Comparison of ENCODE assay signal across 1 cellular context in the genomic region with DNA sequence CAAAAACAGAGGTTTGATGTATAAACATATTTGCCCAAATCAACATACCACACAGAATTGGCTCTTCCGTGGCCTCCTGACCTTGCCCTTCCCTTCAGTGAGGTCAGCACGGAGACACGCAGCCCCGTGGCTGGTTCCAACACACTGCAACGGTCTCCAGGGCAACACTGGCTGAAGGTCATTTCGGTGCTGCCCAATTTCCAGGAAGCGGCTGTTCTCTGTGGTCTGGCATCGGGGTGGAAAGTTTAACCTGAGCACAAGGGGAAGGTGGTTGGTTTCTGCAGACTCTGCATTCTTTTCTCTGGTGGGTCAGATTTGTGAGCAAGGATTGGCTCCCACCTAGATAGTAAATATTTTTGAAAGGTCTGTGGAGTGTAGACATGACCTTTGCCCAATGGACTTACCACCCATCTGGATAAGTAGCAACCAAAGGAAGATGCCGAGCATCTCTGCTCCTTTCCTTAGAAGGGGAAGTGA.
TF ChIP-seq lines count a peak whose summit lies in the region.

No MANE protein-coding gene starts in this region.

TF ChIP-seq in HepG2, 621 proteins besides CTCF, POLR2A, EP300 and RAD21 (continued from another document):
- TF ChIP-seq, protein P1, sequence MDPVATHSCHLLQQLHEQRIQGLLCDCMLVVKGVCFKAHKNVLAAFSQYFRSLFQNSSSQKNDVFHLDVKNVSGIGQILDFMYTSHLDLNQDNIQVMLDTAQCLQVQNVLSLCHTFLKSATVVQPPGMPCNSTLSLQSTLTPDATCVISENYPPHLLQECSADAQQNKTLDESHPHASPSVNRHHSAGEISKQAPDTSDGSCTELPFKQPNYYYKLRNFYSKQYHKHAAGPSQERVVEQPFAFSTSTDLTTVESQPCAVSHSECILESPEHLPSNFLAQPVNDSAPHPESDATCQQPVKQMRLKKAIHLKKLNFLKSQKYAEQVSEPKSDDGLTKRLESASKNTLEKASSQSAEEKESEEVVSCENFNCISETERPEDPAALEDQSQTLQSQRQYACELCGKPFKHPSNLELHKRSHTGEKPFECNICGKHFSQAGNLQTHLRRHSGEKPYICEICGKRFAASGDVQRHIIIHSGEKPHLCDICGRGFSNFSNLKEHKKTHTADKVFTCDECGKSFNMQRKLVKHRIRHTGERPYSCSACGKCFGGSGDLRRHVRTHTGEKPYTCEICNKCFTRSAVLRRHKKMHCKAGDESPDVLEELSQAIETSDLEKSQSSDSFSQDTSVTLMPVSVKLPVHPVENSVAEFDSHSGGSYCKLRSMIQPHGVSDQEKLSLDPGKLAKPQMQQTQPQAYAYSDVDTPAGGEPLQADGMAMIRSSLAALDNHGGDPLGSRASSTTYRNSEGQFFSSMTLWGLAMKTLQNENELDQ (CRISPR knock-in tag; IDR thresholded peaks at IDR 0.05; ENCODE audit: borderline replicate concordance) = no peak
- TF ChIP-seq HDAC1 (CRISPR knock-in tag; IDR thresholded peaks at IDR 0.05) (peak; percentile 53; the same call in 1 of the 2 replicates), RXRB (CRISPR knock-in tag; IDR thresholded peaks at IDR 0.05; ENCODE audit: borderline replicate concordance) (peak; percentile 82), SNRNP70 (IDR thresholded peaks at IDR 0.05; ENCODE audit: low read depth, low read length) (no peak), KLF12 (CRISPR knock-in tag; IDR thresholded peaks at IDR 0.05; ENCODE audit: borderline replicate concordance) (no peak), SOX13 (IDR thresholded peaks at IDR 0.05) (no peak), SOX13 (CRISPR knock-in tag; conservative IDR thresholded peaks at IDR 0.05 in 1 of 2, IDR thresholded peaks at IDR 0.05 in 1 of 2) (peak in 1 of 2 experiments; percentile 54; a peak in 1 of 4 replicates), ZNF24 (IDR thresholded peaks at IDR 0.05) (no peak), MED13 (CRISPR knock-in tag; IDR thresholded peaks at IDR 0.05) (no peak), ZNF530 (CRISPR knock-in tag; IDR thresholded peaks at IDR 0.05; ENCODE audit: low read depth) (no peak), ZNF207 (IDR thresholded peaks at IDR 0.05; ENCODE audit: borderline replicate concordance) (no peak), ETV6 (CRISPR knock-in tag; conservative IDR thresholded peaks at IDR 0.05) (no peak), HOXA5 (CRISPR knock-in tag; IDR thresholded peaks at IDR 0.05) (no peak), KAT8 (CRISPR knock-in tag; IDR thresholded peaks at IDR 0.05) (0 out of 2 replicates have a peak, but pooled peaks have one; percentile 20), SMARCE1 (IDR thresholded peaks at IDR 0.05; ENCODE audit: borderline replicate concordance) (no peak), ZNF274 (CRISPR knock-in tag; IDR thresholded peaks at IDR 0.05) (no peak), HNRNPK (IDR thresholded peaks at IDR 0.05; ENCODE audit: low read depth, low read length, poor library complexity, severe bottlenecking) (no peak), GABPB1 (CRISPR knock-in tag; IDR thresholded peaks at IDR 0.05) (0 out of 2 replicates have a peak, but pooled peaks have one; percentile 24), ZNF703 (CRISPR knock-in tag; IDR thresholded peaks at IDR 0.05; ENCODE audit: borderline replicate concordance) (no peak), ARNT2 (CRISPR knock-in tag; IDR thresholded peaks at IDR 0.05; ENCODE audit: low read depth) (no peak), ZNF749 (CRISPR knock-in tag; IDR thresholded peaks at IDR 0.05; ENCODE audit: borderline replicate concordance) (no peak), JUN (CRISPR knock-in tag; IDR thresholded peaks at IDR 0.05) (0 out of 2 replicates have a peak, but pooled peaks have one; percentile 55), U2AF1 (optimal IDR thresholded peaks at IDR 0.05; ENCODE audit: low read depth, low read length) (no peak), YEATS2 (CRISPR knock-in tag; IDR thresholded peaks at IDR 0.05; ENCODE audit: borderline replicate concordance) (no peak), NFKBIZ (CRISPR knock-in tag; IDR thresholded peaks at IDR 0.05) (no peak), SATB2 (CRISPR knock-in tag; IDR thresholded peaks at IDR 0.05) (no peak), SOX6 (IDR thresholded peaks at IDR 0.05) (no peak), SOX6 (CRISPR knock-in tag; IDR thresholded peaks at IDR 0.05) (peak; percentile 66), DNMT1 (CRISPR knock-in tag; IDR thresholded peaks at IDR 0.05) (no peak), FOXO1 (CRISPR knock-in tag; IDR thresholded peaks at IDR 0.05) (peak; percentile 29; the same call in 1 of the 2 replicates), ESRRA (CRISPR knock-in tag; IDR thresholded peaks at IDR 0.05; ENCODE audit: low read depth) (peak; percentile 72; the same call in 1 of the 2 replicates), AGO2 (optimal IDR thresholded peaks at IDR 0.05; ENCODE audit: low read depth, low read length) (no peak), MXD4 (CRISPR knock-in tag; IDR thresholded peaks at IDR 0.05) (no peak), THYN1 (CRISPR knock-in tag; IDR thresholded peaks at IDR 0.05; ENCODE audit: borderline replicate concordance, low read depth) (no peak), FIP1L1 (IDR thresholded peaks at IDR 0.05; ENCODE audit: borderline replicate concordance, insufficient read depth, low read depth, low read length) (no peak), ZNF776 (CRISPR knock-in tag; IDR thresholded peaks at IDR 0.05) (no peak)
- TF ChIP-seq, protein P2, sequence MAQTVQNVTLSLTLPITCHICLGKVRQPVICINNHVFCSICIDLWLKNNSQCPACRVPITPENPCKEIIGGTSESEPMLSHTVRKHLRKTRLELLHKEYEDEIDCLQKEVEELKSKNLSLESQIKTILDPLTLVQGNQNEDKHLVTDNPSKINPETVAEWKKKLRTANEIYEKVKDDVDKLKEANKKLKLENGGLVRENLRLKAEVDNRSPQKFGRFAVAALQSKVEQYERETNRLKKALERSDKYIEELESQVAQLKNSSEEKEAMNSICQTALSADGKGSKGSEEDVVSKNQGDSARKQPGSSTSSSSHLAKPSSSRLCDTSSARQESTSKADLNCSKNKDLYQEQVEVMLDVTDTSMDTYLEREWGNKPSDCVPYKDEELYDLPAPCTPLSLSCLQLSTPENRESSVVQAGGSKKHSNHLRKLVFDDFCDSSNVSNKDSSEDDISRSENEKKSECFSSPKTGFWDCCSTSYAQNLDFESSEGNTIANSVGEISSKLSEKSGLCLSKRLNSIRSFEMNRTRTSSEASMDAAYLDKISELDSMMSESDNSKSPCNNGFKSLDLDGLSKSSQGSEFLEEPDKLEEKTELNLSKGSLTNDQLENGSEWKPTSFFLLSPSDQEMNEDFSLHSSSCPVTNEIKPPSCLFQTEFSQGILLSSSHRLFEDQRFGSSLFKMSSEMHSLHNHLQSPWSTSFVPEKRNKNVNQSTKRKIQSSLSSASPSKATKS (CRISPR knock-in tag; IDR thresholded peaks at IDR 0.05) = no peak
- TF ChIP-seq, protein P3, sequence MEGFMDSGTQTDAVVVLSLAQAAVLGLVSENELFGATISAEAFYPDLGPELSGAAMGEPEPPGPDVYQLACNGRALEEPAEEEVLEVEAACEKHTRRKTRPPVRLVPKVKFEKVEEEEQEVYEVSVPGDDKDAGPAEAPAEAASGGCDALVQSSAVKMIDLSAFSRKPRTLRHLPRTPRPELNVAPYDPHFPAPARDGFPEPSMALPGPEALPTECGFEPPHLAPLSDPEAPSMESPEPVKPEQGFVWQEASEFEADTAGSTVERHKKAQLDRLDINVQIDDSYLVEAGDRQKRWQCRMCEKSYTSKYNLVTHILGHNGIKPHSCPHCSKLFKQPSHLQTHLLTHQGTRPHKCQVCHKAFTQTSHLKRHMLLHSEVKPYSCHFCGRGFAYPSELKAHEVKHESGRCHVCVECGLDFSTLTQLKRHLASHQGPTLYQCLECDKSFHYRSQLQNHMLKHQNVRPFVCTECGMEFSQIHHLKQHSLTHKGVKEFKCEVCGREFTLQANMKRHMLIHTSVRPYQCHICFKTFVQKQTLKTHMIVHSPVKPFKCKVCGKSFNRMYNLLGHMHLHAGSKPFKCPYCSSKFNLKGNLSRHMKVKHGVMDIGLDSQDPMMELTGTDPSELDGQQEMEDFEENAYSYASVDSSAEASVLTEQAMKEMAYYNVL (CRISPR knock-in tag; IDR thresholded peaks at IDR 0.05; ENCODE audit: borderline replicate concordance) = no peak
- TF ChIP-seq, protein P4, sequence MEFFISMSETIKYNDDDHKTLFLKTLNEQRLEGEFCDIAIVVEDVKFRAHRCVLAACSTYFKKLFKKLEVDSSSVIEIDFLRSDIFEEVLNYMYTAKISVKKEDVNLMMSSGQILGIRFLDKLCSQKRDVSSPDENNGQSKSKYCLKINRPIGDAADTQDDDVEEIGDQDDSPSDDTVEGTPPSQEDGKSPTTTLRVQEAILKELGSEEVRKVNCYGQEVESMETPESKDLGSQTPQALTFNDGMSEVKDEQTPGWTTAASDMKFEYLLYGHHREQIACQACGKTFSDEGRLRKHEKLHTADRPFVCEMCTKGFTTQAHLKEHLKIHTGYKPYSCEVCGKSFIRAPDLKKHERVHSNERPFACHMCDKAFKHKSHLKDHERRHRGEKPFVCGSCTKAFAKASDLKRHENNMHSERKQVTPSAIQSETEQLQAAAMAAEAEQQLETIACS (CRISPR knock-in tag; IDR thresholded peaks at IDR 0.05) = no peak
- TF ChIP-seq, protein P5, sequence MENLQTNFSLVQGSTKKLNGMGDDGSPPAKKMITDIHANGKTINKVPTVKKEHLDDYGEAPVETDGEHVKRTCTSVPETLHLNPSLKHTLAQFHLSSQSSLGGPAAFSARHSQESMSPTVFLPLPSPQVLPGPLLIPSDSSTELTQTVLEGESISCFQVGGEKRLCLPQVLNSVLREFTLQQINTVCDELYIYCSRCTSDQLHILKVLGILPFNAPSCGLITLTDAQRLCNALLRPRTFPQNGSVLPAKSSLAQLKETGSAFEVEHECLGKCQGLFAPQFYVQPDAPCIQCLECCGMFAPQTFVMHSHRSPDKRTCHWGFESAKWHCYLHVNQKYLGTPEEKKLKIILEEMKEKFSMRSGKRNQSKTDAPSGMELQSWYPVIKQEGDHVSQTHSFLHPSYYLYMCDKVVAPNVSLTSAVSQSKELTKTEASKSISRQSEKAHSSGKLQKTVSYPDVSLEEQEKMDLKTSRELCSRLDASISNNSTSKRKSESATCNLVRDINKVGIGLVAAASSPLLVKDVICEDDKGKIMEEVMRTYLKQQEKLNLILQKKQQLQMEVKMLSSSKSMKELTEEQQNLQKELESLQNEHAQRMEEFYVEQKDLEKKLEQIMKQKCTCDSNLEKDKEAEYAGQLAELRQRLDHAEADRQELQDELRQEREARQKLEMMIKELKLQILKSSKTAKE (CRISPR knock-in tag; IDR thresholded peaks at IDR 0.05; ENCODE audit: borderline replicate concordance) = no peak
- TF ChIP-seq, protein P6, sequence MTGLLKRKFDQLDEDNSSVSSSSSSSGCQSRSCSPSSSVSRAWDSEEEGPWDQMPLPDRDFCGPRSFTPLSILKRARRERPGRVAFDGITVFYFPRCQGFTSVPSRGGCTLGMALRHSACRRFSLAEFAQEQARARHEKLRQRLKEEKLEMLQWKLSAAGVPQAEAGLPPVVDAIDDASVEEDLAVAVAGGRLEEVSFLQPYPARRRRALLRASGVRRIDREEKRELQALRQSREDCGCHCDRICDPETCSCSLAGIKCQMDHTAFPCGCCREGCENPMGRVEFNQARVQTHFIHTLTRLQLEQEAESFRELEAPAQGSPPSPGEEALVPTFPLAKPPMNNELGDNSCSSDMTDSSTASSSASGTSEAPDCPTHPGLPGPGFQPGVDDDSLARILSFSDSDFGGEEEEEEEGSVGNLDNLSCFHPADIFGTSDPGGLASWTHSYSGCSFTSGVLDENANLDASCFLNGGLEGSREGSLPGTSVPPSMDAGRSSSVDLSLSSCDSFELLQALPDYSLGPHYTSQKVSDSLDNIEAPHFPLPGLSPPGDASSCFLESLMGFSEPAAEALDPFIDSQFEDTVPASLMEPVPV (CRISPR knock-in tag; IDR thresholded peaks at IDR 0.05) = no peak
- TF ChIP-seq, protein P7, sequence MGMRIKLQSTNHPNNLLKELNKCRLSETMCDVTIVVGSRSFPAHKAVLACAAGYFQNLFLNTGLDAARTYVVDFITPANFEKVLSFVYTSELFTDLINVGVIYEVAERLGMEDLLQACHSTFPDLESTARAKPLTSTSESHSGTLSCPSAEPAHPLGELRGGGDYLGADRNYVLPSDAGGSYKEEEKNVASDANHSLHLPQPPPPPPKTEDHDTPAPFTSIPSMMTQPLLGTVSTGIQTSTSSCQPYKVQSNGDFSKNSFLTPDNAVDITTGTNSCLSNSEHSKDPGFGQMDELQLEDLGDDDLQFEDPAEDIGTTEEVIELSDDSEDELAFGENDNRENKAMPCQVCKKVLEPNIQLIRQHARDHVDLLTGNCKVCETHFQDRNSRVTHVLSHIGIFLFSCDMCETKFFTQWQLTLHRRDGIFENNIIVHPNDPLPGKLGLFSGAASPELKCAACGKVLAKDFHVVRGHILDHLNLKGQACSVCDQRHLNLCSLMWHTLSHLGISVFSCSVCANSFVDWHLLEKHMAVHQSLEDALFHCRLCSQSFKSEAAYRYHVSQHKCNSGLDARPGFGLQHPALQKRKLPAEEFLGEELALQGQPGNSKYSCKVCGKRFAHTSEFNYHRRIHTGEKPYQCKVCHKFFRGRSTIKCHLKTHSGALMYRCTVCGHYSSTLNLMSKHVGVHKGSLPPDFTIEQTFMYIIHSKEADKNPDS (CRISPR knock-in tag; IDR thresholded peaks at IDR 0.05) = no peak
- TF ChIP-seq, protein P8, sequence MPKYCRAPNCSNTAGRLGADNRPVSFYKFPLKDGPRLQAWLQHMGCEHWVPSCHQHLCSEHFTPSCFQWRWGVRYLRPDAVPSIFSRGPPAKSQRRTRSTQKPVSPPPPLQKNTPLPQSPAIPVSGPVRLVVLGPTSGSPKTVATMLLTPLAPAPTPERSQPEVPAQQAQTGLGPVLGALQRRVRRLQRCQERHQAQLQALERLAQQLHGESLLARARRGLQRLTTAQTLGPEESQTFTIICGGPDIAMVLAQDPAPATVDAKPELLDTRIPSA (CRISPR knock-in tag; IDR thresholded peaks at IDR 0.05; ENCODE audit: borderline replicate concordance) = no peak
- TF ChIP-seq, protein P9, sequence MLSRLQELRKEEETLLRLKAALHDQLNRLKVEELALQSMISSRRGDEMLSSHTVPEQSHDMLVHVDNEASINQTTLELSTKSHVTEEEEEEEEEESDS (CRISPR knock-in tag; IDR thresholded peaks at IDR 0.05; ENCODE audit: borderline replicate concordance) = 0 out of 2 replicates have a peak, but pooled peaks have one; percentile 9
